In the genomic region with DNA sequence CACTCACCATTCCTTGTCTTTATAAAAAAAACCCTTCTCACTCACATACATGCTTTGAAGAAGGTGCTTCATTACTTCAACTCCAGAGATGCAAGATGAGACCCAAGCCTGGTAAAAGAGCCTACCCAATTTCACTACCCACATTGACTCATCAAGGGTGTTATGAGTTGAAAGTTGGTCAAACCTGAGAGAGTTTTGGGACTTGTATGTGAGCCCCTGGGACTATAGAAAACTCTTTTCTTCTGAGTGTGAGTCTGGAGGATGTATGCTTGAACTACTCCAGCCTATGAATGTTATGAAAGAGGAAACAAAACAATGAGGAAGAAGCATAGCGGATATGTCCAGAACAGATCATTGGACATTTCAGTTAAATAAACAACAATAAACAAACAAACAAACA, we compare ENCODE assay signal across 14 cellular contexts.
A peak's percentile ranks its signal among the peaks of the same experiment; 100 is the strongest.
DNase-seq lines count a peak whose midpoint lies in the region; ATAC-seq and TF ChIP-seq lines count a peak whose summit lies in the region.
"Had no signal": no experiment of that assay in that cellular context is flagged by ENCODE, and none has a peak within 500 bp of the region (broad histone marks: within the 10 kb centered on the region; RNA-seq: fewer than 3 reads in every experiment).

No MANE protein-coding gene starts in this region.

- BruUV-seq in mammary epithelial cell (replicated peaks; lab: Mats Ljungman, UMichigan) = no TSS peak

- CTCF ChIA-PET in mammary epithelial cell (lab: Charles Lee; ENCODE audit: low non-redundant PET) = no interaction called here

- no peak overlapping the region for H2AFZ ChIP-seq in mammary epithelial cell (ENCODE audit: low read depth, low read length)

- in situ Hi-C loops in mammary epithelial cell (cut with MboI; ENCODE audit: low sequenced_read_pairs in 2 of 2) = no loop called here

- no peaks in the 10 kb centered on the region for H4K20me1 ChIP-seq in mammary epithelial cell (ENCODE audit: insufficient read depth, low read length)

- H3K4me1 ChIP-seq in upper lobe of right lung (no peaks in the 10 kb centered on the region), mammary epithelial cell (ENCODE audit: insufficient read depth, low read length) (no peaks in the 10 kb centered on the region)

- no peak overlapping the region for H3K4me2 ChIP-seq in mammary epithelial cell (ENCODE audit: insufficient read depth, low read depth, low read length)

- H3K27ac ChIP-seq in upper lobe of right lung = no peak overlapping the region
- no peak overlapping the region for H3K27ac ChIP-seq in mammary epithelial cell (ENCODE audit: insufficient read depth, low read depth, low read length)

- TF ChIP-seq CTCF in upper lobe of right lung (IDR thresholded peaks at IDR 0.05) (no peak), mammary epithelial cell (conservative IDR thresholded peaks at IDR 0.05 in 1 of 2, IDR thresholded peaks at IDR 0.05 in 1 of 2; ENCODE audit: extremely low read depth in 1 of 2, insufficient read depth in 1 of 2, low read depth in 1 of 2, low read length in 2 of 2) (no peak)

- peaks cover 18 to 28% of the 10 kb centered on the region in 2 donors for H3K36me3 Mint-ChIP-seq in activated naive CD4-positive, alpha-beta T cell treated with anti-CD3 and anti-CD28 coated beads, Interleukin-2, amount 50 U/mL, for 72 hours

- peak; percentile 97 to 99 for ATAC-seq in activated naive CD4-positive, alpha-beta T cell treated with anti-CD3 and anti-CD28 coated beads, Interleukin-2, amount 50 U/mL, for 72 hours
- ATAC-seq in GM21786 (IDR thresholded peaks at IDR 0.05; ENCODE audit: unreplicated experiment) (peak; percentile 86), HG03196 (IDR thresholded peaks at IDR 0.05; ENCODE audit: unreplicated experiment) (peak; percentile 98), upper lobe of right lung (no peak), SK-N-SH treated with all-trans-retinoic acid at 6 μM for 48 hours (no peak)

- no peak overlapping the region for H3K27ac Mint-ChIP-seq in activated naive CD4-positive, alpha-beta T cell treated with anti-CD3 and anti-CD28 coated beads, Interleukin-2, amount 50 U/mL, for 72 hours
- H3K27ac Mint-ChIP-seq: activated naive CD8-positive, alpha-beta T cell had no signal

- H3K9me3 Mint-ChIP-seq in activated naive CD4-positive, alpha-beta T cell treated with anti-CD3 and anti-CD28 coated beads, Interleukin-2, amount 50 U/mL, for 72 hours = peaks cover 3 to 10% of the 10 kb centered on the region in 2 donors

- H3K9me3 ChIP-seq in upper lobe of right lung (no peaks in the 10 kb centered on the region), mammary epithelial cell (replicated peaks; ENCODE audit: insufficient read depth, low read length) (no peaks in the 10 kb centered on the region)

- no peak overlapping the region for H3K9ac ChIP-seq in mammary epithelial cell (ENCODE audit: insufficient read depth, low read length)

- no peaks in the 10 kb centered on the region for H3K79me2 ChIP-seq in mammary epithelial cell (ENCODE audit: insufficient read depth, low read length)

- intact Hi-C loops in upper lobe of right lung (cut with DNase I) = no loop called here
- intact Hi-C loops in mammary epithelial cell (cut with micrococcal nuclease) = no loop called here

- dilution Hi-C loops in mammary epithelial cell (cut with HindIII; ENCODE audit: low sequenced_read_pairs) = no loop called here

- DNase-seq in activated naive CD4-positive, alpha-beta T cell treated with anti-CD3 and anti-CD28 coated beads, Interleukin-2, amount 50 U/mL, for 72 hours (ENCODE audit: low spot score in 2 of 2) = no peak
- no peak for DNase-seq in activated naive CD4-positive, alpha-beta T cell (lab: John Stamatoyannopoulos, UW)
- no peak for DNase-seq in upper lobe of right lung
- DNase-seq in mammary epithelial cell = no peak
- DNase-seq in activated T-cell treated with anti-CD3 and anti-CD28 coated beads for 4 hours = no peak
- DNase-seq: DMS79 treated with DMSO at 0.1 percent for 48 hours; NCI-H1092 treated with DMSO at 0.1 percent for 48 hours; NCI-H748 treated with DMSO at 0.1 percent for 48 hours; SHP77 treated with DMSO at 0.1 percent for 48 hours; stimulated activated CD4-positive, alpha-beta T cell treated with anti-CD3 and anti-CD28 coated beads, Interleukin-4, amount 100 ng/mL, for 24 hours had no signal

- WGBS in mammary epithelial cell (ENCODE audit: low coverage, missing lambda C conversion rate) = 100% methylated on average over 1 of the region's 1 CpG

- no peaks in the 10 kb centered on the region for H3K27me3 ChIP-seq in upper lobe of right lung
- H3K27me3 ChIP-seq in mammary epithelial cell (ENCODE audit: insufficient read depth, low read length) = peaks cover 2% of the 10 kb centered on the region

- H3K4me3 ChIP-seq in upper lobe of right lung = no peak overlapping the region
- no peak overlapping the region for H3K4me3 ChIP-seq in mammary epithelial cell (replicated peaks in 1 of 3; ENCODE audit: insufficient read depth in 1 of 3, low read depth in 2 of 3, low read length in 3 of 3)

- H3K36me3 ChIP-seq in upper lobe of right lung (no peaks in the 10 kb centered on the region), mammary epithelial cell (ENCODE audit: insufficient read depth, low read length) (no peaks in the 10 kb centered on the region)

TF ChIP-seq in SK-N-SH treated with all-trans-retinoic acid at 6 μM for 48 hours, 23 proteins besides CTCF, POLR2A, EP300 and RAD21:
- no peak for TF ChIP-seq TCF4 (CRISPR knock-in tag; IDR thresholded peaks at IDR 0.05; ENCODE audit: borderline replicate concordance)
- TF ChIP-seq ZC3H10 (CRISPR knock-in tag; IDR thresholded peaks at IDR 0.05) = no peak
- no peak for TF ChIP-seq ZFP30 (CRISPR knock-in tag; IDR thresholded peaks at IDR 0.05)
- TF ChIP-seq ARNTL (CRISPR knock-in tag; IDR thresholded peaks at IDR 0.05; ENCODE audit: borderline replicate concordance, low read depth) = no peak
- TF ChIP-seq ZFP3 (CRISPR knock-in tag; IDR thresholded peaks at IDR 0.05) = no peak
- TF ChIP-seq OSR1 (CRISPR knock-in tag; IDR thresholded peaks at IDR 0.05) = no peak
- TF ChIP-seq ZNF70 (CRISPR knock-in tag; IDR thresholded peaks at IDR 0.05) = no peak
- no peak for TF ChIP-seq RARB (CRISPR knock-in tag; IDR thresholded peaks at IDR 0.05)
- no peak for TF ChIP-seq PATZ1 (CRISPR knock-in tag; IDR thresholded peaks at IDR 0.05; ENCODE audit: borderline replicate concordance)
- no peak for TF ChIP-seq BACH2 (CRISPR knock-in tag; IDR thresholded peaks at IDR 0.05; ENCODE audit: borderline replicate concordance)
- no peak for TF ChIP-seq SNAI2 (CRISPR knock-in tag; IDR thresholded peaks at IDR 0.05)
- TF ChIP-seq, protein P1, sequence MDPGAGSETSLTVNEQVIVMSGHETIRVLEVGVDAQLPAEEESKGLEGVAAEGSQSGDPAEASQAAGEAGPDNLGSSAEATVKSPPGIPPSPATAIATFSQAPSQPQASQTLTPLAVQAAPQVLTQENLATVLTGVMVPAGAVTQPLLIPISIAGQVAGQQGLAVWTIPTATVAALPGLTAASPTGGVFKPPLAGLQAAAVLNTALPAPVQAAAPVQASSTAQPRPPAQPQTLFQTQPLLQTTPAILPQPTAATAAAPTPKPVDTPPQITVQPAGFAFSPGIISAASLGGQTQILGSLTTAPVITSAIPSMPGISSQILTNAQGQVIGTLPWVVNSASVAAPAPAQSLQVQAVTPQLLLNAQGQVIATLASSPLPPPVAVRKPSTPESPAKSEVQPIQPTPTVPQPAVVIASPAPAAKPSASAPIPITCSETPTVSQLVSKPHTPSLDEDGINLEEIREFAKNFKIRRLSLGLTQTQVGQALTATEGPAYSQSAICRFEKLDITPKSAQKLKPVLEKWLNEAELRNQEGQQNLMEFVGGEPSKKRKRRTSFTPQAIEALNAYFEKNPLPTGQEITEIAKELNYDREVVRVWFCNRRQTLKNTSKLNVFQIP (CRISPR knock-in tag; IDR thresholded peaks at IDR 0.05; ENCODE audit: borderline replicate concordance, low read depth) = no peak
- TF ChIP-seq, protein P2, sequence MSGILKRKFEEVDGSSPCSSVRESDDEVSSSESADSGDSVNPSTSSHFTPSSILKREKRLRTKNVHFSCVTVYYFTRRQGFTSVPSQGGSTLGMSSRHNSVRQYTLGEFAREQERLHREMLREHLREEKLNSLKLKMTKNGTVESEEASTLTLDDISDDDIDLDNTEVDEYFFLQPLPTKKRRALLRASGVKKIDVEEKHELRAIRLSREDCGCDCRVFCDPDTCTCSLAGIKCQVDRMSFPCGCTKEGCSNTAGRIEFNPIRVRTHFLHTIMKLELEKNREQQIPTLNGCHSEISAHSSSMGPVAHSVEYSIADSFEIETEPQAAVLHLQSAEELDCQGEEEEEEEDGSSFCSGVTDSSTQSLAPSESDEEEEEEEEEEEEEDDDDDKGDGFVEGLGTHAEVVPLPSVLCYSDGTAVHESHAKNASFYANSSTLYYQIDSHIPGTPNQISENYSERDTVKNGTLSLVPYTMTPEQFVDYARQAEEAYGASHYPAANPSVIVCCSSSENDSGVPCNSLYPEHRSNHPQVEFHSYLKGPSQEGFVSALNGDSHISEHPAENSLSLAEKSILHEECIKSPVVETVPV (CRISPR knock-in tag; IDR thresholded peaks at IDR 0.05) = no peak

Comparison
In these comparisons a context has a peak if more than half of its experiments do, and no peak if none do; other contexts are left out.
1. ATAC-seq: peak in activated naive CD4-positive, alpha-beta T cell treated with anti-CD3 and anti-CD28 coated beads, Interleukin-2, amount 50 U/mL, for 72 hours (2 of 2), GM21786 (single experiment) and HG03196 (single experiment); none in upper lobe of right lung (single experiment) and SK-N-SH treated with all-trans-retinoic acid at 6 μM for 48 hours (single experiment).